Comparison of ENCODE assay signal across 3 cellular contexts in the genomic region with DNA sequence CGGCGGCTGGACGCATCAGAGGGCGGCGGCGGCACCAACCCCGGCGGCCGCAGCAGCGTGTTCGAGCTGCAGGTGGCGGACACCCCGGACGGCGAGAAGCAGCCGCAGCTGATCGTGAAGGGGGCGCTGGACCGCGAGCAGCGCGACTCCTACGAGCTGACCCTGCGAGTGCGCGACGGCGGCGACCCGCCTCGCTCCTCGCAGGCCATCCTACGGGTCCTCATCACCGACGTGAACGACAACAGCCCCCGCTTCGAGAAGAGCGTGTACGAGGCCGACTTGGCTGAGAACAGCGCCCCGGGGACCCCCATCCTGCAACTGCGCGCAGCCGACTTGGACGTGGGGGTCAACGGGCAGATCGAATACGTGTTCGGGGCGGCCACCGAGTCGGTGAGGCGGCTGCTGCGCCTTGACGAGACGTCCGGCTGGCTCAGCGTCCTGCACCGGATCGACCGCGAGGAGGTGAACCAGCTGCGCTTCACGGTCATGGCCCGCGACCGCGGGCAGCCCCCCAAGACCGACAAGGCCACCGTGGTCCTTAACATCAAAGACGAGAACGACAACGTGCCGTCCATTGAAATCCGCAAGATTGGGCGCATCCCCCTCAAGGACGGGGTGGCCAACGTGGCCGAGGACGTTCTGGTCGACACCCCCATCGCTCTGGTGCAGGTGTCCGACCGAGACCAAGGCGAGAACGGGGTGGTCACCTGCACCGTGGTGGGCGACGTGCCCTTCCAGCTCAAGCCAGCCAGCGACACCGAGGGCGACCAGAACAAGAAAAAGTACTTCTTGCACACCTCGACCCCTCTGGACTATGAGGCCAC.
TF ChIP-seq lines count a peak whose summit lies in the region.

No MANE protein-coding gene starts in this region.

TF ChIP-seq in SK-N-SH, 30 proteins besides CTCF, POLR2A, EP300 and RAD21 (continued from another document):
- no peak for TF ChIP-seq RXRA (IDR thresholded peaks at IDR 0.05; ENCODE audit: borderline replicate concordance, low read depth)
- TF ChIP-seq POLR2AphosphoS5 (IDR thresholded peaks at IDR 0.05; ENCODE audit: low read depth, low read length): no peak
- no peak for TF ChIP-seq MXI1 (IDR thresholded peaks at IDR 0.05; ENCODE audit: low read depth, low read length)
- no peak for TF ChIP-seq SMC3 (IDR thresholded peaks at IDR 0.05; ENCODE audit: low read depth, low read length)
- no peak for TF ChIP-seq ELF1 (IDR thresholded peaks at IDR 0.05)
- TF ChIP-seq FOXJ3 (CRISPR knock-in tag; IDR thresholded peaks at IDR 0.05): no peak
- TF ChIP-seq TCF12 (IDR thresholded peaks at IDR 0.05): no peak
- no peak for TF ChIP-seq IRF3 (IDR thresholded peaks at IDR 0.05; ENCODE audit: low read depth, low read length)
- TF ChIP-seq FOXM1 (IDR thresholded peaks at IDR 0.05; ENCODE audit: low read depth): no peak
- no peak for TF ChIP-seq TEAD4 (IDR thresholded peaks at IDR 0.05; ENCODE audit: borderline replicate concordance, insufficient read depth)
- TF ChIP-seq JUND (IDR thresholded peaks at IDR 0.05): no peak
- TF ChIP-seq FOSL2 (IDR thresholded peaks at IDR 0.05; ENCODE audit: borderline replicate concordance, low read depth): no peak
- no peak for TF ChIP-seq REST (IDR thresholded peaks at IDR 0.05; ENCODE audit: low read depth, low read length)
- TF ChIP-seq GABPA (IDR thresholded peaks at IDR 0.05; ENCODE audit: low read depth): no peak
- TF ChIP-seq, protein P1, sequence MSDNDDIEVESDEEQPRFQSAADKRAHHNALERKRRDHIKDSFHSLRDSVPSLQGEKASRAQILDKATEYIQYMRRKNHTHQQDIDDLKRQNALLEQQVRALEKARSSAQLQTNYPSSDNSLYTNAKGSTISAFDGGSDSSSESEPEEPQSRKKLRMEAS (IDR thresholded peaks at IDR 0.05; ENCODE audit: low read depth): no peak
- TF ChIP-seq NRF1 (IDR thresholded peaks at IDR 0.05; ENCODE audit: low read depth, low read length): no peak
- no peak for TF ChIP-seq GATA2 (CRISPR knock-in tag; IDR thresholded peaks at IDR 0.05)
- TF ChIP-seq MEF2A (IDR thresholded peaks at IDR 0.05; ENCODE audit: borderline replicate concordance, low read depth): no peak

TF ChIP-seq in SK-N-SH treated with all-trans-retinoic acid at 6 μM for 48 hours, 23 proteins besides CTCF, POLR2A, EP300 and RAD21:
- TF ChIP-seq, protein P2, sequence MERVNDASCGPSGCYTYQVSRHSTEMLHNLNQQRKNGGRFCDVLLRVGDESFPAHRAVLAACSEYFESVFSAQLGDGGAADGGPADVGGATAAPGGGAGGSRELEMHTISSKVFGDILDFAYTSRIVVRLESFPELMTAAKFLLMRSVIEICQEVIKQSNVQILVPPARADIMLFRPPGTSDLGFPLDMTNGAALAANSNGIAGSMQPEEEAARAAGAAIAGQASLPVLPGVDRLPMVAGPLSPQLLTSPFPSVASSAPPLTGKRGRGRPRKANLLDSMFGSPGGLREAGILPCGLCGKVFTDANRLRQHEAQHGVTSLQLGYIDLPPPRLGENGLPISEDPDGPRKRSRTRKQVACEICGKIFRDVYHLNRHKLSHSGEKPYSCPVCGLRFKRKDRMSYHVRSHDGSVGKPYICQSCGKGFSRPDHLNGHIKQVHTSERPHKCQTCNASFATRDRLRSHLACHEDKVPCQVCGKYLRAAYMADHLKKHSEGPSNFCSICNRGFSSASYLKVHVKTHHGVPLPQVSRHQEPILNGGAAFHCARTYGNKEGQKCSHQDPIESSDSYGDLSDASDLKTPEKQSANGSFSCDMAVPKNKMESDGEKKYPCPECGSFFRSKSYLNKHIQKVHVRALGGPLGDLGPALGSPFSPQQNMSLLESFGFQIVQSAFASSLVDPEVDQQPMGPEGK (CRISPR knock-in tag; IDR thresholded peaks at IDR 0.05; ENCODE audit: borderline replicate concordance): no peak
- TF ChIP-seq ZNF70 (CRISPR knock-in tag; IDR thresholded peaks at IDR 0.05) (no peak), ARNTL (CRISPR knock-in tag; IDR thresholded peaks at IDR 0.05; ENCODE audit: borderline replicate concordance, low read depth) (no peak)

TF ChIP-seq in endothelial cell of umbilical vein, 7 proteins besides CTCF, POLR2A, EP300 and RAD21 (continued from another document):
- TF ChIP-seq, protein P1 (IDR thresholded peaks at IDR 0.05; ENCODE audit: insufficient read depth, insufficient read length): no peak
- TF ChIP-seq JUN (IDR thresholded peaks at IDR 0.05; ENCODE audit: borderline replicate concordance, insufficient read depth, insufficient read length, low read depth) (no peak), FOS (IDR thresholded peaks at IDR 0.05; ENCODE audit: borderline replicate concordance, insufficient read depth, low read length) (no peak), POLR2AphosphoS5 (IDR thresholded peaks at IDR 0.05; ENCODE audit: insufficient read depth, low read depth, low read length) (no peak)
